28 cellular contexts compared by ENCODE assay signal in genomic region chr6:142333431-142333830, GRCh38. TPM values are rescaled to one million over a fixed set of nuclear protein-coding genes. Genes with fewer than 3 reads are reported as not detected.
"Had no signal": no experiment of that assay in that cellular context is flagged by ENCODE, and none has a peak within 500 bp of the region (broad histone marks: within the 10 kb centered on the region; RNA-seq: fewer than 3 reads in every experiment).

No MANE protein-coding gene starts in this region.

- H3K4me2 ChIP-seq: hepatocyte, neural progenitor cell had no signal

- H3K27me3 ChIP-seq: esophagus muscularis mucosa, foreskin keratinocyte, gastroesophageal sphincter, heart left ventricle, hepatocyte, neural progenitor cell, sigmoid colon, stomach, thyroid gland had no signal

- H2AFZ ChIP-seq: hepatocyte, neural progenitor cell, parathyroid adenoma had no signal

- H3K4me1 ChIP-seq: esophagus muscularis mucosa, gastroesophageal sphincter, heart left ventricle, neural progenitor cell, parathyroid adenoma, sigmoid colon, stomach, thyroid gland had no signal

- H3K4me1 Mint-ChIP-seq: naive B cell; stimulated activated effector memory CD8-positive, alpha-beta T cell treated with anti-CD3 and anti-CD28 coated beads, Interleukin-12 subunit alpha, Interleukin-12 subunit beta, amount 100 ng/mL, for 72 hours had no signal

- H3K36me3 Mint-ChIP-seq: mesothelial cell of epicardium; naive B cell; natural killer cell treated with Interleukin-12 subunit alpha and Interleukin-12 subunit beta and Interleukin-15 and Interleukin-18, amount 100 ng/mL, for 72 hours; neural progenitor cell; stimulated activated effector memory CD8-positive, alpha-beta T cell treated with anti-CD3 and anti-CD28 coated beads, Interleukin-12 subunit alpha, Interleukin-12 subunit beta, amount 100 ng/mL, for 72 hours had no signal

- ATAC-seq: foreskin keratinocyte; gastroesophageal sphincter; heart left ventricle; left lobe of liver; mucosa of descending colon; natural killer cell treated with Interleukin-12 subunit alpha and Interleukin-12 subunit beta and Interleukin-15 and Interleukin-18, amount 100 ng/mL, for 72 hours; stimulated activated effector memory CD8-positive, alpha-beta T cell treated with anti-CD3 and anti-CD28 coated beads, Interleukin-12 subunit alpha, Interleukin-12 subunit beta, amount 100 ng/mL, for 72 hours had no signal

- H3K9ac ChIP-seq: neural progenitor cell, parathyroid adenoma had no signal

- H3K4me3 ChIP-seq: esophagus muscularis mucosa, gastroesophageal sphincter, heart left ventricle, hepatocyte, lung, mucosa of descending colon, neural progenitor cell, sigmoid colon, stomach, thyroid gland had no signal

- H3K27ac ChIP-seq: esophagus muscularis mucosa, foreskin keratinocyte, gastroesophageal sphincter, heart left ventricle, hepatocyte, neural progenitor cell, parathyroid adenoma, sigmoid colon, stomach, thyroid gland had no signal

- DNase-seq: effector CD8-positive, alpha-beta T cell; endodermal cell; foreskin keratinocyte; heart left ventricle; kidney; mesenchymal stem cell; mucosa of descending colon; naive B cell; sigmoid colon; stimulated activated CD4-positive, alpha-beta T cell treated with anti-CD3 and anti-CD28 coated beads, Interleukin-2, amount 100 ng/mL, for 24 hours; stimulated activated CD4-positive, alpha-beta T cell treated with anti-CD3 and anti-CD28 coated beads, Interleukin-4, amount 100 ng/mL, for 24 hours; stimulated activated naive CD4-positive, alpha-beta T cell treated with Interleukin-2 at 50 U/mL for 16 hours; stomach; thyroid gland; trophoblast cell had no signal

- FAIRE-seq: colon, kidney had no signal

- H3K79me2 ChIP-seq: parathyroid adenoma had no signal

- H3K27ac Mint-ChIP-seq: dendritic cell treated with granulocyte-macrophage colony-stimulating factor and Interleukin-4, amounts not matched to agents 40 ng/mL and 50 ng/mL, for 4 days; endodermal cell; natural killer cell treated with Interleukin-12 subunit alpha and Interleukin-12 subunit beta and Interleukin-15 and Interleukin-18, amount 100 ng/mL, for 72 hours; neural progenitor cell; progenitor cell of endocrine pancreas; stimulated activated effector memory CD8-positive, alpha-beta T cell treated with anti-CD3 and anti-CD28 coated beads, Interleukin-12 subunit alpha, Interleukin-12 subunit beta, amount 100 ng/mL, for 72 hours had no signal

- H3K9me3 ChIP-seq: esophagus muscularis mucosa, gastroesophageal sphincter, heart left ventricle, mucosa of descending colon, sigmoid colon, stomach, thyroid gland had no signal

- H3K27me3 Mint-ChIP-seq: dendritic cell treated with granulocyte-macrophage colony-stimulating factor and Interleukin-4, amounts not matched to agents 40 ng/mL and 50 ng/mL, for 4 days; naive B cell; natural killer cell treated with Interleukin-12 subunit alpha and Interleukin-12 subunit beta and Interleukin-15 and Interleukin-18, amount 100 ng/mL, for 72 hours; progenitor cell of endocrine pancreas had no signal

- H3K9me3 Mint-ChIP-seq: dendritic cell treated with granulocyte-macrophage colony-stimulating factor and Interleukin-4, amounts not matched to agents 40 ng/mL and 50 ng/mL, for 4 days; endodermal cell; mesothelial cell of epicardium; naive B cell; natural killer cell treated with Interleukin-12 subunit alpha and Interleukin-12 subunit beta and Interleukin-15 and Interleukin-18, amount 100 ng/mL, for 72 hours; neural progenitor cell; stimulated activated effector memory CD8-positive, alpha-beta T cell treated with anti-CD3 and anti-CD28 coated beads, Interleukin-12 subunit alpha, Interleukin-12 subunit beta, amount 100 ng/mL, for 72 hours had no signal

- H3K4me3 Mint-ChIP-seq: dendritic cell treated with granulocyte-macrophage colony-stimulating factor and Interleukin-4, amounts not matched to agents 40 ng/mL and 50 ng/mL, for 4 days; endodermal cell; mesothelial cell of epicardium; naive B cell; natural killer cell treated with Interleukin-12 subunit alpha and Interleukin-12 subunit beta and Interleukin-15 and Interleukin-18, amount 100 ng/mL, for 72 hours; neural progenitor cell; stimulated activated effector memory CD8-positive, alpha-beta T cell treated with anti-CD3 and anti-CD28 coated beads, Interleukin-12 subunit alpha, Interleukin-12 subunit beta, amount 100 ng/mL, for 72 hours had no signal

- H3K36me3 ChIP-seq: esophagus muscularis mucosa, gastroesophageal sphincter, heart left ventricle, neural progenitor cell, sigmoid colon, stomach, thyroid gland had no signal

RNA-seq across cellular contexts. Expression of gene ADGRG6, which starts 31.6 kb away (rescaled TPM):
- total RNA-seq: natural killer cell treated with Interleukin-12 subunit alpha and Interleukin-12 subunit beta and Interleukin-15 and Interleukin-18, amount 100 ng/mL, for 72 hours had no signal
